ENCODE assay signal across 2 cellular contexts in genomic region chr12:6444031-6444430, GRCh38.
TF ChIP-seq lines count a peak whose summit lies in the region.

No MANE protein-coding gene starts in this region.

TF ChIP-seq in GM12878, 131 proteins besides CTCF, POLR2A, EP300 and RAD21:
- TF ChIP-seq ZSCAN29 (IDR thresholded peaks at IDR 0.05) (no peak), HDGF (IDR thresholded peaks at IDR 0.05) (0 out of 2 replicates have a peak, but pooled peaks have one; percentile 8), BCL3 (IDR thresholded peaks at IDR 0.05; ENCODE audit: borderline replicate concordance, insufficient read depth, low read depth, low read length, poor library complexity, severe bottlenecking) (no peak), CREM (IDR thresholded peaks at IDR 0.05; ENCODE audit: low read depth) (no peak), USF1 (IDR thresholded peaks at IDR 0.05; ENCODE audit: borderline replicate concordance, extremely low read length, insufficient read depth, low read depth, low read length) (no peak), POLR2AphosphoS5 (IDR thresholded peaks at IDR 0.05; ENCODE audit: low read length) (no peak; the same call in 1 of the 2 replicates), NR2F1 (conservative IDR thresholded peaks at IDR 0.05) (0 out of 2 replicates have a peak, but pooled peaks have one; percentile 40), MLLT1 (IDR thresholded peaks at IDR 0.05) (0 out of 2 replicates have a peak, but pooled peaks have one; percentile 11), BRCA1 (IDR thresholded peaks at IDR 0.05; ENCODE audit: low read depth, low read length) (no peak), SMARCA5 (IDR thresholded peaks at IDR 0.05) (0 out of 2 replicates have a peak, but pooled peaks have one; percentile 10), DPF2 (IDR thresholded peaks at IDR 0.05) (0 out of 2 replicates have a peak, but pooled peaks have one; percentile 4)

TF ChIP-seq in HEK293T, 16 proteins besides CTCF, POLR2A, EP300 and RAD21:
- no peak for TF ChIP-seq SUZ12 (IDR thresholded peaks at IDR 0.05)
- no peak for TF ChIP-seq HDGF (IDR thresholded peaks at IDR 0.05; ENCODE audit: borderline replicate concordance)
- no peak for TF ChIP-seq FOXK2 (IDR thresholded peaks at IDR 0.05)
- no peak for TF ChIP-seq NFRKB (IDR thresholded peaks at IDR 0.05)
- TF ChIP-seq FOXM1 (IDR thresholded peaks at IDR 0.05; ENCODE audit: borderline replicate concordance): no peak
- TF ChIP-seq ZNF384 (IDR thresholded peaks at IDR 0.05): no peak
- TF ChIP-seq BHLHE40 (IDR thresholded peaks at IDR 0.05; ENCODE audit: borderline replicate concordance): no peak
- no peak for TF ChIP-seq CTBP1 (IDR thresholded peaks at IDR 0.05; ENCODE audit: borderline replicate concordance)
- no peak for TF ChIP-seq ELF4 (IDR thresholded peaks at IDR 0.05)
- TF ChIP-seq SP1 (IDR thresholded peaks at IDR 0.05): no peak
- no peak for TF ChIP-seq ARNT (IDR thresholded peaks at IDR 0.05)
- TF ChIP-seq FOXA1 (IDR thresholded peaks at IDR 0.05): no peak
- TF ChIP-seq LEF1 (IDR thresholded peaks at IDR 0.05; ENCODE audit: borderline replicate concordance): no peak
- TF ChIP-seq PKNOX1 (IDR thresholded peaks at IDR 0.05): no peak
- TF ChIP-seq L3MBTL2 (conservative IDR thresholded peaks at IDR 0.05): no peak
- no peak for TF ChIP-seq TARDBP (IDR thresholded peaks at IDR 0.05)
